1 cellular context compared by ENCODE assay signal in the genomic region with DNA sequence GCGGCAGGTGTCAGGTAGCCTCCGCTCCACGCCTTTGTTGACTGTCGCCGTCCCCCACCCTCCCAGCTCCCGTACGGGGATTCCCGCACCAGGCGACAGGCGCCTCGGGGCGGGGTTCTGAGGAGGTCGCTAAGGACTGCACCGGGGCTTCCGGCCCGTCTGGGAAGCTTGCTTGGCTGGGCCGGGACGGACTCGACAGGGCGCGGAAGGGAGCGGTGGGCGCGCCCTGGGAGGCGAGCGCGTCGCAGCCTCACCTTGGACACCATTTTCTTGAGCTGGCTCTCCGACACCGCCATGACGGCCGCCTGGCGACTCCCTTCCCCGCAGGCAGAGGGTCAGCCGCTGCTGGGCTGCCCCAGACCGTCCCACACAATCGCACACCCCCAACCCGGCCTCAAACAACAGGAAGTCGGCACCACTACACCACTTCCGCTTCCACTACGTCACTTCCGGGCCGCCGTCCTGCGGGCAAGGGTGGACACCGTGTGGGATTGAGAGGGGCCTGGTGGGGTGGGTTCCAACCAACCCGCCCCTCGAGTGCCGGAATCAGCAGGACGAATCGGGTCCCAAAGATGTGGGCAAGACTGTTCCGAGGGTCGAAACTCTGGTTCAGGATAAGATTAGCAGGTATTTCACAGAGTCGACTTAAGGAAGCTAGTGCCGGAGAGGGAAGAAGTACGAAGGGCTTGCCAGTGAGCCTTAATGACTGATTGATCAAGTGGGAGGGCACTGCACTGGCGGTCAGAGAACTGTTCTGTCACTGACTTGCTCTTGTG.
TF ChIP-seq lines count a peak whose summit lies in the region.

TSS of gene TSG101 (minus strand) at position 422 of the 776 bp plus-strand sequence. CDS start at position 296, 126 bp downstream.

TF ChIP-seq in HepG2, 621 proteins besides CTCF, POLR2A, EP300 and RAD21 (continued from another document):
- TF ChIP-seq ZBTB14 (CRISPR knock-in tag; IDR thresholded peaks at IDR 0.05) (no peak), THYN1 (CRISPR knock-in tag; IDR thresholded peaks at IDR 0.05; ENCODE audit: borderline replicate concordance, low read depth) (no peak), ZNF292 (CRISPR knock-in tag; IDR thresholded peaks at IDR 0.05; ENCODE audit: borderline replicate concordance, low read depth) (peak; percentile 58; the same call in 1 of the 2 replicates), MXI1 (IDR thresholded peaks at IDR 0.05; ENCODE audit: borderline replicate concordance, low read depth, low read length) (peak; percentile 59; the same call in 2 of the 3 replicates), MATR3 (CRISPR knock-in tag; IDR thresholded peaks at IDR 0.05) (no peak), NCOA2 (CRISPR knock-in tag; IDR thresholded peaks at IDR 0.05) (no peak; the same call in 1 of the 2 replicates), ZNF30 (CRISPR knock-in tag; IDR thresholded peaks at IDR 0.05) (no peak), MTA3 (CRISPR knock-in tag; IDR thresholded peaks at IDR 0.05) (no peak), IRF1 (CRISPR knock-in tag; IDR thresholded peaks at IDR 0.05; ENCODE audit: low read depth) (no peak), XBP1 (CRISPR knock-in tag; IDR thresholded peaks at IDR 0.05) (0 out of 2 replicates have a peak, but pooled peaks have one; percentile 59), MAZ (IDR thresholded peaks at IDR 0.05; ENCODE audit: borderline replicate concordance, low read depth, low read length) (0 out of 2 replicates have a peak, but pooled peaks have one; percentile 41), MAZ (CRISPR knock-in tag; IDR thresholded peaks at IDR 0.05; ENCODE audit: low read depth) (peak; percentile 76; the same call in 1 of the 2 replicates), DNMT1 (CRISPR knock-in tag; IDR thresholded peaks at IDR 0.05) (no peak), ZNF781 (CRISPR knock-in tag; IDR thresholded peaks at IDR 0.05; ENCODE audit: borderline replicate concordance, not compliant biosample characterization) (peak; percentile 70), DRAP1 (CRISPR knock-in tag; IDR thresholded peaks at IDR 0.05) (peak; percentile 79), MYC (CRISPR knock-in tag; IDR thresholded peaks at IDR 0.05; ENCODE audit: borderline replicate concordance) (peak; percentile 90), SMYD3 (CRISPR knock-in tag; IDR thresholded peaks at IDR 0.05) (no peak), ZFP36 (IDR thresholded peaks at IDR 0.05; ENCODE audit: borderline replicate concordance, low read depth, low read length, partially characterized antibody) (no peak), NONO (IDR thresholded peaks at IDR 0.05) (no peak), NONO (CRISPR knock-in tag; conservative IDR thresholded peaks at IDR 0.05) (peak; percentile 74), NCOA1 (CRISPR knock-in tag; IDR thresholded peaks at IDR 0.05) (peak; percentile 81; the same call in 1 of the 2 replicates), ZNF510 (CRISPR knock-in tag; IDR thresholded peaks at IDR 0.05; ENCODE audit: low read depth) (peak; percentile 63; the same call in 1 of the 2 replicates), RFX5 (IDR thresholded peaks at IDR 0.05; ENCODE audit: low read depth, low read length) (no peak; the same call in 1 of the 2 replicates), THAP8 (CRISPR knock-in tag; IDR thresholded peaks at IDR 0.05; ENCODE audit: borderline replicate concordance) (peak; percentile 38; the same call in 1 of the 2 replicates), RFX3 (CRISPR knock-in tag; IDR thresholded peaks at IDR 0.05) (peak; percentile 37; the same call in 1 of the 2 replicates), ZBTB3 (CRISPR knock-in tag; IDR thresholded peaks at IDR 0.05; ENCODE audit: borderline replicate concordance, low read depth) (0 out of 2 replicates have a peak, but pooled peaks have one; percentile 86), GPN1 (CRISPR knock-in tag; IDR thresholded peaks at IDR 0.05; ENCODE audit: borderline replicate concordance) (no peak; the same call in 1 of the 2 replicates), PAWR (CRISPR knock-in tag; IDR thresholded peaks at IDR 0.05; ENCODE audit: borderline replicate concordance) (no peak)
- TF ChIP-seq, protein P1, sequence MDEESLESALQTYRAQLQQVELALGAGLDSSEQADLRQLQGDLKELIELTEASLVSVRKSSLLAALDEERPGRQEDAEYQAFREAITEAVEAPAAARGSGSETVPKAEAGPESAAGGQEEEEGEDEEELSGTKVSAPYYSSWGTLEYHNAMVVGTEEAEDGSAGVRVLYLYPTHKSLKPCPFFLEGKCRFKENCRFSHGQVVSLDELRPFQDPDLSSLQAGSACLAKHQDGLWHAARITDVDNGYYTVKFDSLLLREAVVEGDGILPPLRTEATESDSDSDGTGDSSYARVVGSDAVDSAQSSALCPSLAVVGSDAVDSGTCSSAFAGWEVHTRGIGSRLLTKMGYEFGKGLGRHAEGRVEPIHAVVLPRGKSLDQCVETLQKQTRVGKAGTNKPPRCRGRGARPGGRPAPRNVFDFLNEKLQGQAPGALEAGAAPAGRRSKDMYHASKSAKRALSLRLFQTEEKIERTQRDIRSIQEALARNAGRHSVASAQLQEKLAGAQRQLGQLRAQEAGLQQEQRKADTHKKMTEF (CRISPR knock-in tag; IDR thresholded peaks at IDR 0.05), result peak; percentile 96
